In genomic region chr18:14131914-14132700, GRCh38 we compare ENCODE assay signal across 8 cellular contexts. TPM values are rescaled to one million over a fixed set of nuclear protein-coding genes. Genes with fewer than 3 reads are reported as not detected.
A peak's percentile ranks its signal among the peaks of the same experiment; 100 is the strongest.
DNase-seq lines count a peak whose midpoint lies in the region; ATAC-seq, FAIRE-seq and TF ChIP-seq lines count a peak whose summit lies in the region.
"Not testable (repeated sequence)": the region's sequence is repeated elsewhere in the genome, so short reads cannot be mapped to it uniquely, and the experiment has no call there.

ZNF519 (minus strand) TSS chr18:14132435; CDS start chr18:14132277, 158 bp downstream.

- H3K23ac ChIP-seq in trophoblast cell (ENCODE audit: low read length), result not testable (repeated sequence)

- H3K27me3 ChIP-seq in trophoblast cell (ENCODE audit: insufficient read depth, low read length); transverse colon: not testable (repeated sequence)

- FAIRE-seq in GM12892 (lab: Jason Lieb, UNC), result peak; percentile 92

- in situ Hi-C loops in transverse colon (cut with MboI; ENCODE audit: low pct_ligation_motif_present in 1 of 4, low pct_unique_long_range_greater_than_20kb in 1 of 4, low sequenced_read_pairs in 3 of 4), result not testable (repeated sequence)

- WGBS in trophoblast cell (ENCODE audit: extremely low coverage, insufficient coverage, insufficient read length), result no CpG with 5 or more reads among the region's 45 CpGs
- WGBS in transverse colon (ENCODE audit: low coverage in 1 of 2), 2 donors, result 0% methylated on average over 2 to 37 of the region's 45 CpGs

- H3K79me1 ChIP-seq in trophoblast cell (ENCODE audit: low read length), result not testable (repeated sequence)

- peak within 1 kb of the TSS; percentile 67 for H4K8ac ChIP-seq in trophoblast cell (ENCODE audit: low read depth, low read length)

- ATAC-seq in HG02840 (IDR thresholded peaks at IDR 0.05; ENCODE audit: low FRiP score, unreplicated experiment), result peak; percentile 100

- not testable (repeated sequence) for TF ChIP-seq EP300 in transverse colon (IDR thresholded peaks at IDR 0.05; ENCODE audit: low read depth)

- not testable (repeated sequence) for H3K79me2 ChIP-seq in trophoblast cell (ENCODE audit: control insufficient read depth, insufficient read depth, low read length, poor library complexity)

- peak; percentile 59; the same call in 1 of the 2 replicates for TF ChIP-seq POLR2A in GM12892 (IDR thresholded peaks at IDR 0.05; ENCODE audit: low read depth, low read length)
- TF ChIP-seq POLR2A in transverse colon (IDR thresholded peaks at IDR 0.05), result not testable (repeated sequence)

- intact Hi-C loops in cardiac septum (cut with DNase I); transverse colon (cut with DNase I; ENCODE audit: low total_unique reads): not testable (repeated sequence)

- peak within 1 kb of the TSS; percentile 64 for H3K4ac ChIP-seq in trophoblast cell (ENCODE audit: low read depth, low read length)

- not testable (repeated sequence) for H2BK12ac ChIP-seq in trophoblast cell (ENCODE audit: low read length)

- not testable (repeated sequence) for H2BK5ac ChIP-seq in trophoblast cell (ENCODE audit: low read depth, low read length, poor library complexity)

- not testable (repeated sequence) for H3K36me3 ChIP-seq in trophoblast cell (ENCODE audit: control insufficient read depth in 1 of 2, insufficient read depth in 2 of 2, low read length in 2 of 2); transverse colon

- peak within 1 kb of the TSS; percentile 91 for H3K9ac ChIP-seq in trophoblast cell (ENCODE audit: low read length)

- H3K27ac ChIP-seq in trophoblast cell (ENCODE audit: low read depth, low read length) (peak within 1 kb of the TSS; percentile 26), transverse colon (peak within 1 kb of the TSS; percentile 63 to 79 (median 72))

- H2BK120ac ChIP-seq in trophoblast cell (ENCODE audit: insufficient read depth, low read length, poor library complexity), result not testable (repeated sequence)

- not testable (repeated sequence) for H2AK5ac ChIP-seq in trophoblast cell (ENCODE audit: low read length)

- TF ChIP-seq CTCF in transverse colon (IDR thresholded peaks at IDR 0.05), result not testable (repeated sequence)

- H3K9me3 ChIP-seq in trophoblast cell (ENCODE audit: insufficient read depth, low read depth, low read length); transverse colon: not testable (repeated sequence)

- H2AFZ ChIP-seq in trophoblast cell (ENCODE audit: insufficient read depth, low read length, poor library complexity), result peak within 1 kb of the TSS; percentile 62

- peak within 1 kb of the TSS; percentile 90 for H3K4me3 ChIP-seq in trophoblast cell (ENCODE audit: low read depth, low read length)
- peak within 1 kb of the TSS; percentile 56 to 72 (median 62) for H3K4me3 ChIP-seq in transverse colon

- H3K18ac ChIP-seq in trophoblast cell (ENCODE audit: low read length), result peak within 1 kb of the TSS; percentile 77

- not testable (repeated sequence) for H3K4me1 ChIP-seq in trophoblast cell (ENCODE audit: control insufficient read depth in 1 of 2, insufficient read depth in 2 of 2, low read length in 2 of 2); transverse colon

- H4K91ac ChIP-seq in trophoblast cell (ENCODE audit: low read depth, low read length), result peak within 1 kb of the TSS; percentile 74

- H3K14ac ChIP-seq in trophoblast cell (ENCODE audit: low read length), result not testable (repeated sequence)

- peak; percentile 57 for DNase-seq in GM12892 (ENCODE audit: insufficient read length)
- peak; percentile 90 for DNase-seq in NCI-H1436 (lab: John Stamatoyannopoulos, UW)
- DNase-seq in SW480 (ENCODE audit: low spot score), result peak; percentile 94
- DNase-seq in activated naive CD8-positive, alpha-beta T cell treated with anti-CD3 and anti-CD28 coated beads, Interleukin-2, amount 50 U/mL, for 16 hours (ENCODE audit: low read depth, low spot score), result peak; percentile 76
- DNase-seq in cardiac septum (ENCODE audit: low spot score), result peak; percentile 94
- peak; percentile 90 to 91 for DNase-seq in trophoblast cell
- DNase-seq in transverse colon, result peak; percentile 93

- H4K12ac ChIP-seq in trophoblast cell (ENCODE audit: low read depth, low read length), result peak within 1 kb of the TSS; percentile 68

- peak within 1 kb of the TSS; percentile 65 for H3K4me2 ChIP-seq in trophoblast cell (ENCODE audit: low read length)

RNA-seq across cellular contexts. Expression of gene ZNF519, which starts in this region (rescaled TPM):
- 16.3 TPM for polyA plus RNA-seq in GM12892 (2012; ENCODE audit: missing spikeins)
- 3.6 TPM for total RNA-seq in cardiac septum
- polyA plus RNA-seq in trophoblast cell (2013), result 6.1 and 6.8 TPM in 2 replicates
- total RNA-seq in transverse colon, result 10 to 100 TPM in 1 of 4 donors, 1 to 10 TPM in 3; 1.2 to 15.3 (median 4.5) TPM

Comparison
In these comparisons a context has a peak if more than half of its experiments do, and no peak if none do; other contexts are left out.
1. Peak in every context shown above with its lines: DNase-seq, ATAC-seq, H3K4me3 ChIP-seq and H3K27ac ChIP-seq.